ENCODE assay signal across 1 cellular context in genomic region chr17:19255279-19255678, GRCh38.
A peak's percentile ranks its signal among the peaks of the same experiment; 100 is the strongest.
TF ChIP-seq lines count a peak whose summit lies in the region.

No MANE protein-coding gene starts in this region.

TF ChIP-seq in HEK293, 187 proteins besides CTCF, POLR2A, EP300 and RAD21 (continued from another document):
- no peak for TF ChIP-seq ZNF76 (tag by site-specific recombination; IDR thresholded peaks at IDR 0.05; ENCODE audit: borderline replicate concordance, low read depth)
- peak; percentile 19; the same call in 1 of the 2 replicates for TF ChIP-seq OSR2 (tag by site-specific recombination; IDR thresholded peaks at IDR 0.05)
- TF ChIP-seq ZBTB49 (tag by site-specific recombination; IDR thresholded peaks at IDR 0.05; ENCODE audit: low read depth): no peak
- no peak for TF ChIP-seq ZNF311 (tag by site-specific recombination; IDR thresholded peaks at IDR 0.05; ENCODE audit: borderline replicate concordance)
- no peak for TF ChIP-seq PBX3 (CRISPR knock-in tag; IDR thresholded peaks at IDR 0.05)
- no peak for TF ChIP-seq ZNF658 (tag by site-specific recombination; IDR thresholded peaks at IDR 0.05)
- no peak for TF ChIP-seq SALL2 (tag by site-specific recombination; IDR thresholded peaks at IDR 0.05; ENCODE audit: borderline replicate concordance)
- TF ChIP-seq ZNF416 (tag by site-specific recombination; IDR thresholded peaks at IDR 0.05): no peak
- TF ChIP-seq ZNF501 (tag by site-specific recombination; IDR thresholded peaks at IDR 0.05): peak; percentile 92
- TF ChIP-seq ZNF621 (tag by site-specific recombination; IDR thresholded peaks at IDR 0.05): no peak
- TF ChIP-seq KLF10 (tag by site-specific recombination; IDR thresholded peaks at IDR 0.05): no peak
- TF ChIP-seq REPIN1 (tag by site-specific recombination; IDR thresholded peaks at IDR 0.05; ENCODE audit: low read depth): no peak; the same call in 1 of the 2 replicates
- TF ChIP-seq ZNF132 (tag by site-specific recombination; IDR thresholded peaks at IDR 0.05; ENCODE audit: borderline replicate concordance): no peak
- no peak for TF ChIP-seq BCL11A (tag by site-specific recombination; IDR thresholded peaks at IDR 0.05; ENCODE audit: low read depth)
- TF ChIP-seq ZNF585B (tag by site-specific recombination; IDR thresholded peaks at IDR 0.05): no peak
- TF ChIP-seq ZNF837 (tag by site-specific recombination; IDR thresholded peaks at IDR 0.05): no peak
- TF ChIP-seq ZNF555 (tag by site-specific recombination; conservative IDR thresholded peaks at IDR 0.05): peak; percentile 99
- TF ChIP-seq PRDM6 (tag by site-specific recombination; IDR thresholded peaks at IDR 0.05): no peak
- TF ChIP-seq ZNF704 (tag by site-specific recombination; IDR thresholded peaks at IDR 0.05): peak; percentile 65; the same call in 1 of the 2 replicates
- TF ChIP-seq ZNF654 (tag by site-specific recombination; IDR thresholded peaks at IDR 0.05; ENCODE audit: low read depth): peak; percentile 68
- no peak for TF ChIP-seq ZBTB26 (tag by site-specific recombination; optimal IDR thresholded peaks at IDR 0.05)
- TF ChIP-seq MEIS1 (CRISPR knock-in tag; IDR thresholded peaks at IDR 0.05; ENCODE audit: borderline replicate concordance): no peak
- TF ChIP-seq ZNF24 (tag by site-specific recombination; IDR thresholded peaks at IDR 0.05): no peak
- TF ChIP-seq PATZ1 (tag by site-specific recombination; IDR thresholded peaks at IDR 0.05): no peak
- TF ChIP-seq ZNF692 (tag by site-specific recombination; IDR thresholded peaks at IDR 0.05): no peak
- no peak for TF ChIP-seq ZNF747 (tag by site-specific recombination; IDR thresholded peaks at IDR 0.05)
- 0 out of 2 replicates have a peak, but pooled peaks have one; percentile 64 for TF ChIP-seq ZNF155 (tag by site-specific recombination; IDR thresholded peaks at IDR 0.05)
- TF ChIP-seq ZNF645 (tag by site-specific recombination; IDR thresholded peaks at IDR 0.05): no peak
- no peak for TF ChIP-seq SETDB1 (IDR thresholded peaks at IDR 0.05; ENCODE audit: insufficient read length, low read length)
- TF ChIP-seq ZNF776 (tag by site-specific recombination; IDR thresholded peaks at IDR 0.05; ENCODE audit: borderline replicate concordance): no peak
- TF ChIP-seq AEBP2 (tag by site-specific recombination; IDR thresholded peaks at IDR 0.05; ENCODE audit: borderline replicate concordance): peak; percentile 99
- TF ChIP-seq ZSCAN4 (tag by site-specific recombination; IDR thresholded peaks at IDR 0.05): 0 out of 2 replicates have a peak, but pooled peaks have one; percentile 12
- no peak for TF ChIP-seq YY1 (tag by site-specific recombination; IDR thresholded peaks at IDR 0.05)
- no peak for TF ChIP-seq ZNF184 (tag by site-specific recombination; IDR thresholded peaks at IDR 0.05)
- TF ChIP-seq ZNF514 (tag by site-specific recombination; IDR thresholded peaks at IDR 0.05): peak; percentile 83; the same call in 1 of the 2 replicates
- TF ChIP-seq ZNF112 (tag by site-specific recombination; IDR thresholded peaks at IDR 0.05): no peak
- TF ChIP-seq ZNF394 (tag by site-specific recombination; IDR thresholded peaks at IDR 0.05; ENCODE audit: borderline replicate concordance): peak; percentile 99
